ENCODE assay signal across 1 cellular context in the genomic region with DNA sequence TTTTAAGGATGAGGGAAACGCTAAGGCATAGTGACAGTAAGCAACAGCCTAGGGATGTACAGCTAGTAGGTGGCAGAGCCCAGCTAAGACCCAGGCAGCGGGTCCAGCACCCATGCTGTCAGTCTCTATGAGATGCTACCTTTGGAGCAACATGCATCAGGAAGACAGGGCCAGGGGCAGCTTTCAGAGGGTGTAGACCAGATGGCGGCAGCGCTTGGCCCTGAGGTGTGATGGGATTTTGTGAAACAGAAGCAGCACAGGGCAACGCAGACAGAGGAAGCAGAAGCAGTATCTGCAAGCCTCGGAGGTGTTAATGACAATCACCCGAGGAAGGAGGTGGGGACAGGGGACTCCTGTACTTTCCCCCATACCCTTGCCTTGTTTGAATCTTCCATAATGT.
TF ChIP-seq lines count a peak whose summit lies in the region.

No MANE protein-coding gene starts in this region.

TF ChIP-seq in HepG2, 621 proteins besides CTCF, POLR2A, EP300 and RAD21 (continued from another document):
- TF ChIP-seq MAZ (IDR thresholded peaks at IDR 0.05; ENCODE audit: borderline replicate concordance, low read depth, low read length) (no peak), MAZ (CRISPR knock-in tag; IDR thresholded peaks at IDR 0.05; ENCODE audit: low read depth) (no peak), ONECUT2 (CRISPR knock-in tag; IDR thresholded peaks at IDR 0.05) (no peak), ZNF317 (CRISPR knock-in tag; IDR thresholded peaks at IDR 0.05) (no peak), ZNF354B (CRISPR knock-in tag; IDR thresholded peaks at IDR 0.05) (no peak), ZNF790 (CRISPR knock-in tag; IDR thresholded peaks at IDR 0.05; ENCODE audit: borderline replicate concordance) (no peak), AGO2 (optimal IDR thresholded peaks at IDR 0.05; ENCODE audit: low read depth, low read length) (no peak), ZNF224 (CRISPR knock-in tag; IDR thresholded peaks at IDR 0.05) (no peak), RFXAP (CRISPR knock-in tag; IDR thresholded peaks at IDR 0.05; ENCODE audit: borderline replicate concordance) (no peak)
- TF ChIP-seq, protein P1, sequence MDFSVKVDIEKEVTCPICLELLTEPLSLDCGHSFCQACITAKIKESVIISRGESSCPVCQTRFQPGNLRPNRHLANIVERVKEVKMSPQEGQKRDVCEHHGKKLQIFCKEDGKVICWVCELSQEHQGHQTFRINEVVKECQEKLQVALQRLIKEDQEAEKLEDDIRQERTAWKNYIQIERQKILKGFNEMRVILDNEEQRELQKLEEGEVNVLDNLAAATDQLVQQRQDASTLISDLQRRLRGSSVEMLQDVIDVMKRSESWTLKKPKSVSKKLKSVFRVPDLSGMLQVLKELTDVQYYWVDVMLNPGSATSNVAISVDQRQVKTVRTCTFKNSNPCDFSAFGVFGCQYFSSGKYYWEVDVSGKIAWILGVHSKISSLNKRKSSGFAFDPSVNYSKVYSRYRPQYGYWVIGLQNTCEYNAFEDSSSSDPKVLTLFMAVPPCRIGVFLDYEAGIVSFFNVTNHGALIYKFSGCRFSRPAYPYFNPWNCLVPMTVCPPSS (IDR thresholded peaks at IDR 0.05) = no peak
- TF ChIP-seq, protein P2, sequence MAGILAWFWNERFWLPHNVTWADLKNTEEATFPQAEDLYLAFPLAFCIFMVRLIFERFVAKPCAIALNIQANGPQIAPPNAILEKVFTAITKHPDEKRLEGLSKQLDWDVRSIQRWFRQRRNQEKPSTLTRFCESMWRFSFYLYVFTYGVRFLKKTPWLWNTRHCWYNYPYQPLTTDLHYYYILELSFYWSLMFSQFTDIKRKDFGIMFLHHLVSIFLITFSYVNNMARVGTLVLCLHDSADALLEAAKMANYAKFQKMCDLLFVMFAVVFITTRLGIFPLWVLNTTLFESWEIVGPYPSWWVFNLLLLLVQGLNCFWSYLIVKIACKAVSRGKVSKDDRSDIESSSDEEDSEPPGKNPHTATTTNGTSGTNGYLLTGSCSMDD (CRISPR knock-in tag; IDR thresholded peaks at IDR 0.05) = no peak
- TF ChIP-seq, protein P3, sequence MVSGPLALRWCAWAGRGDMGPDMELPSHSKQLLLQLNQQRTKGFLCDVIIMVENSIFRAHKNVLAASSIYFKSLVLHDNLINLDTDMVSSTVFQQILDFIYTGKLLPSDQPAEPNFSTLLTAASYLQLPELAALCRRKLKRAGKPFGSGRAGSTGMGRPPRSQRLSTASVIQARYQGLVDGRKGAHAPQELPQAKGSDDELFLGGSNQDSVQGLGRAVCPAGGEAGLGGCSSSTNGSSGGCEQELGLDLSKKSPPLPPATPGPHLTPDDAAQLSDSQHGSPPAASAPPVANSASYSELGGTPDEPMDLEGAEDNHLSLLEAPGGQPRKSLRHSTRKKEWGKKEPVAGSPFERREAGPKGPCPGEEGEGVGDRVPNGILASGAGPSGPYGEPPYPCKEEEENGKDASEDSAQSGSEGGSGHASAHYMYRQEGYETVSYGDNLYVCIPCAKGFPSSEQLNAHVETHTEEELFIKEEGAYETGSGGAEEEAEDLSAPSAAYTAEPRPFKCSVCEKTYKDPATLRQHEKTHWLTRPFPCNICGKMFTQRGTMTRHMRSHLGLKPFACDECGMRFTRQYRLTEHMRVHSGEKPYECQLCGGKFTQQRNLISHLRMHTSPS (CRISPR knock-in tag; IDR thresholded peaks at IDR 0.05; ENCODE audit: low read depth) = no peak
- TF ChIP-seq, protein P4, sequence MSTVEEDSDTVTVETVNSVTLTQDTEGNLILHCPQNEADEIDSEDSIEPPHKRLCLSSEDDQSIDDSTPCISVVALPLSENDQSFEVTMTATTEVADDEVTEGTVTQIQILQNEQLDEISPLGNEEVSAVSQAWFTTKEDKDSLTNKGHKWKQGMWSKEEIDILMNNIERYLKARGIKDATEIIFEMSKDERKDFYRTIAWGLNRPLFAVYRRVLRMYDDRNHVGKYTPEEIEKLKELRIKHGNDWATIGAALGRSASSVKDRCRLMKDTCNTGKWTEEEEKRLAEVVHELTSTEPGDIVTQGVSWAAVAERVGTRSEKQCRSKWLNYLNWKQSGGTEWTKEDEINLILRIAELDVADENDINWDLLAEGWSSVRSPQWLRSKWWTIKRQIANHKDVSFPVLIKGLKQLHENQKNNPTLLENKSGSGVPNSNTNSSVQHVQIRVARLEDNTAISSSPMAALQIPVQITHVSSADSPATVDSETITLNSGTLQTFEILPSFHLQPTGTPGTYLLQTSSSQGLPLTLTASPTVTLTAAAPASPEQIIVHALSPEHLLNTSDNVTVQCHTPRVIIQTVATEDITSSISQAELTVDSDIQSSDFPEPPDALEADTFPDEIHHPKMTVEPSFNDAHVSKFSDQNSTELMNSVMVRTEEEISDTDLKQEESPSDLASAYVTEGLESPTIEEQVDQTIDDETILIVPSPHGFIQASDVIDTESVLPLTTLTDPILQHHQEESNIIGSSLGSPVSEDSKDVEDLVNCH (CRISPR knock-in tag; IDR thresholded peaks at IDR 0.05) = no peak
- TF ChIP-seq, protein P5, sequence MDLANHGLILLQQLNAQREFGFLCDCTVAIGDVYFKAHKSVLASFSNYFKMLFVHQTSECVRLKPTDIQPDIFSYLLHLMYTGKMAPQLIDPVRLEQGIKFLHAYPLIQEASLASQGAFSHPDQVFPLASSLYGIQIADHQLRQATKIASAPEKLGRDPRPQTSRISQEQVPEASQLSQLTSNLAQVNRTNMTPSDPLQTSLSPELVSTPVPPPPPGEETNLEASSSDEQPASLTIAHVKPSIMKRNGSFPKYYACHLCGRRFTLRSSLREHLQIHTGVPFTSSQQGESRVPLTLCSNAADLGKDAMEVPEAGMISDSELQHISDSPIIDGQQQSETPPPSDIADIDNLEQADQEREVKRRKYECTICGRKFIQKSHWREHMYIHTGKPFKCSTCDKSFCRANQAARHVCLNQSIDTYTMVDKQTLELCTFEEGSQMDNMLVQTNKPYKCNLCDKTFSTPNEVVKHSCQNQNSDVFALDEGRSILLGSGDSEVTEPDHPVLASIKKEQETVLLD (CRISPR knock-in tag; IDR thresholded peaks at IDR 0.05; ENCODE audit: low read depth) = no peak
- TF ChIP-seq, protein P6, sequence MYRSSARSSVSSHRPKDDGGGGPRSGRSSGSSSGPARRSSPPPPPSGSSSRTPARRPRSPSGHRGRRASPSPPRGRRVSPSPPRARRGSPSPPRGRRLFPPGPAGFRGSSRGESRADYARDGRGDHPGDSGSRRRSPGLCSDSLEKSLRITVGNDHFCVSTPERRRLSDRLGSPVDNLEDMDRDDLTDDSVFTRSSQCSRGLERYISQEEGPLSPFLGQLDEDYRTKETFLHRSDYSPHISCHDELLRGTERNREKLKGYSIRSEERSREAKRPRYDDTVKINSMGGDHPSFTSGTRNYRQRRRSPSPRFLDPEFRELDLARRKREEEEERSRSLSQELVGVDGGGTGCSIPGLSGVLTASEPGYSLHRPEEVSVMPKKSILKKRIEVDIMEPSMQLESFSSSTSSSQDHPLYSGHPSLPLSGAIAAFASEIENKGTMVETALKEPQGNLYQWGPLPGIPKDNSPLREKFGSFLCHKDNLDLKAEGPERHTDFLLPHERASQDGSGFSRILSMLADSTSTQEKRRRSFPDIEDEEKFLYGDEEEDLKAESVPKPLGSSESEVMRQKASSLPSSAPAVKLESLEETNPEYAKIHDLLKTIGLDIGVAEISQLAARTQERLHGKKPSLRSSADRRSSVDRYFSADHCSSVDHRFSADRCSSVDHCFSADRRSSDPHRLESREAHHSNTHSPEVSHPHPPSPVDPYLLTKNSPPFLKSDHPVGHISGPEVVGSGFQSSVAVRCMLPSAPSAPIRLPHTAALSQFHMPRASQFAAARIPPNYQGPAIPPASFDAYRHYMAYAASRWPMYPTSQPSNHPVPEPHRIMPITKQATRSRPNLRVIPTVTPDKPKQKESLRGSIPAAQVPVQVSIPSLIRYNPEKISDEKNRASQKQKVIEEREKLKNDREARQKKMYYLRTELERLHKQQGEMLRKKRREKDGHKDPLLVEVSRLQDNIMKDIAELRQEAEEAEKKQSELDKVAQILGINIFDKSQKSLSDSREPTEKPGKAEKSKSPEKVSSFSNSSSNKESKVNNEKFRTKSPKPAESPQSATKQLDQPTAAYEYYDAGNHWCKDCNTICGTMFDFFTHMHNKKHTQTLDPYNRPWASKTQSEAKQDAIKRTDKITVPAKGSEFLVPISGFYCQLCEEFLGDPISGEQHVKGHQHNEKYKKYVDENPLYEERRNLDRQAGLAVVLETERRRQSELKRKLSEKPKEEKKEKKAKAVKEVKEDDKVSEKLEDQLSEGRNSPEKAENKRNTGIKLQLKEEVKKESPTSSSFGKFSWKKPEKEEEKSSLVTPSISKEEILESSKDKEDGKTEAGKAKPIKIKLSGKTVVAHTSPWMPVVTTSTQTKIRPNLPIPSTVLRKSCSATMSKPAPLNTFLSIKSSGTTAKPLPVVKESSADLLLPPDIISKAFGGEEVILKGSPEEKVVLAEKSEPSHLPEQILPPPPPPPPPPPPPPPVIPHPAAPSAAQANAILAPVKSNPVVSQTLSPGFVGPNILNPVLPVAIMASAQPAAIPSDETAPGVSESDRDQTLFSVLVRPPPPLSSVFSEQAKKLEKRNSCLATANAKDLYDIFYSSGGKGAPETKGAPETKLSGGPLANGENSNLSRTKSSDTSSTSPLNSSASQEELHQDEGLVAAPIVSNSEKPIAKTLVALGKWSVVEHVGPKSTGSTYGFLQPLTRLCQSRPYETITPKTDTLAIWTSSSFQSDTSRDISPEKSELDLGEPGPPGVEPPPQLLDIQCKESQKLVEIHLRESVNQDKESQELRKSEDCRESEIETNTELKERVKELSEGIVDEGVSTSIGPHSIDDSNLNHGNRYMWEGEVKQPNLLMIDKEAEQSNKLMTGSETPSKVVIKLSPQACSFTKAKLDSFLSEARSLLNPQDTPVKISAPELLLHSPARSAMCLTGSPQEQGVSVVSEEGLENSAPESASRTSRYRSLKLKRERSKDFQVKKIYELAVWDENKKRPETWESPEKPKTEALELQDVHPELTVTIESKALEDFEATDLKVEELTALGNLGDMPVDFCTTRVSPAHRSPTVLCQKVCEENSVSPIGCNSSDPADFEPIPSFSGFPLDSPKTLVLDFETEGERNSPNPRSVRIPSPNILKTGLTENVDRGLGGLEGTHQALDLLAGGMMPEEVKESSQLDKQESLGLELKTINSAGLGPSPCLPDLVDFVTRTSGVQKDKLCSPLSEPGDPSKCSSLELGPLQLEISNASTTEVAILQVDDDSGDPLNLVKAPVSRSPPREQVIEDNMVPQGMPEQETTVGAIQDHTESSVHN (CRISPR knock-in tag; IDR thresholded peaks at IDR 0.05) = no peak
- TF ChIP-seq, protein P7, sequence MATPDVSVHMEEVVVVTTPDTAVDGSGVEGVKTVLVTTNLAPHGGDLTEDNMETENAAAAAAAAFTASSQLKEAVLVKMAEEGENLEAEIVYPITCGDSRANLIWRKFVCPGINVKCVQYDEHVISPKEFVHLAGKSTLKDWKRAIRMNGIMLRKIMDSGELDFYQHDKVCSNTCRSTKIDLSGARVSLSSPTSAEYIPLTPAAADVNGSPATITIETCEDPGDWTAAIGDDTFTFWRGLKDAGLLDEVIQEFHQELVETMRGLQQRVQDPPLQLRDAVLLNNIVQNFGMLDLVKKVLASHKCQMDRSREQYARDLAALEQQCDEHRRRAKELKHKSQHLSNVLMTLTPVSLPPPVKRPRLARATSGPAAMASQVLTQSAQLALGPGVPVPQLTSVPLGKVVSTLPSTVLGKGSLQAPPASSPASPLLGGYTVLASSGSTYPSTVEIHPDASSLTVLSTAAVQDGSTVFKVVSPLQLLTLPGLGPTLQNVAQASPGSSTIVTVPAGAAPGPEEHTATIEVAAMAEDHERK (CRISPR knock-in tag; IDR thresholded peaks at IDR 0.05; ENCODE audit: low read depth) = no peak
